In the genomic region with DNA sequence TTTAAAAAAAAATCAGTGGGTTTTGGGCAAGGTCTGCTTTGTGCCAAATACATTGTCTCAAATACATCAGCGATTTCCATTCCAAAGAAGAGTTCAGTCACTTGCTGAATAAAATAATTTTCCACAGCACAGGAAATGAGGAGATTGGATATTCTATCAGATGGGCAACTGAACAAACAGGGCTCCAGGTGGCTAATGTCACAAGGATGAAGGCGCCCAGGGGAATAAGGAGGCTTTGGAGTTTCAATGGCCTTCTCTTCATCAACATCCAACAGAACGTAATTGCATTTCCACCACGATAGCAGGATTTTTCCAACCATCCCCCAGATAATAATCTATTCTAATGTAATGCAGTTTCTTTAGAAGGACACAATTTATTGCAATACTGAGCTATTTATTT, we compare ENCODE assay signal across 12 cellular contexts.
"Had no signal": no experiment of that assay in that cellular context is flagged by ENCODE, and none has a peak within 500 bp of the region (broad histone marks: within the 10 kb centered on the region; RNA-seq: fewer than 3 reads in every experiment).

No MANE protein-coding gene starts in this region.

- H3K4me3 Mint-ChIP-seq: activated CD4-positive, alpha-beta T cell treated with anti-CD3 and anti-CD28 coated beads, Interleukin-2, amount 10 ng/mL, durations not matched to agents 24 days and 14 days; activated naive CD8-positive, alpha-beta T cell treated with anti-CD3 and anti-CD28 coated beads, Interleukin-2, amount 50 U/mL, for 24 hours; activated T-helper 1 cell treated with anti-CD3 and anti-CD28 coated beads, Interleukin-12 subunit alpha, Interleukin-12 subunit beta, Interleukin-2, Interleukin-4 antibody, amounts not matched to agents 30 ng/mL and 10 ng/mL and 1 ng/mL, durations not matched to agents 14 hours and 24 hours and 36 hours; memory B cell; type B pancreatic cell; WTC11 had no signal

- H3K27me3 Mint-ChIP-seq: activated CD4-positive, alpha-beta T cell treated with anti-CD3 and anti-CD28 coated beads, Interleukin-2, amount 10 ng/mL, durations not matched to agents 24 days and 14 days; activated naive CD8-positive, alpha-beta T cell treated with anti-CD3 and anti-CD28 coated beads, Interleukin-2, amount 50 U/mL, for 24 hours; memory B cell; type B pancreatic cell had no signal

- H3K4me1 Mint-ChIP-seq: activated CD4-positive, alpha-beta T cell treated with anti-CD3 and anti-CD28 coated beads, Interleukin-2, amount 10 ng/mL, durations not matched to agents 24 days and 14 days; memory B cell; WTC11 had no signal

- H3K9me3 Mint-ChIP-seq: activated CD4-positive, alpha-beta T cell treated with anti-CD3 and anti-CD28 coated beads, Interleukin-2, amount 10 ng/mL, durations not matched to agents 24 days and 14 days; activated naive CD8-positive, alpha-beta T cell treated with anti-CD3 and anti-CD28 coated beads, Interleukin-2, amount 50 U/mL, for 24 hours; activated T-helper 1 cell treated with anti-CD3 and anti-CD28 coated beads, Interleukin-12 subunit alpha, Interleukin-12 subunit beta, Interleukin-2, Interleukin-4 antibody, amounts not matched to agents 30 ng/mL and 10 ng/mL and 1 ng/mL, durations not matched to agents 14 hours and 24 hours and 36 hours; memory B cell; type B pancreatic cell; WTC11 had no signal

- H3K27ac Mint-ChIP-seq: activated CD4-positive, alpha-beta T cell treated with anti-CD3 and anti-CD28 coated beads, Interleukin-2, amount 10 ng/mL, durations not matched to agents 24 days and 14 days; activated naive CD8-positive, alpha-beta T cell treated with anti-CD3 and anti-CD28 coated beads, Interleukin-2, amount 50 U/mL, for 24 hours; activated T-helper 1 cell treated with anti-CD3 and anti-CD28 coated beads, Interleukin-12 subunit alpha, Interleukin-12 subunit beta, Interleukin-2, Interleukin-4 antibody, amounts not matched to agents 30 ng/mL and 10 ng/mL and 1 ng/mL, durations not matched to agents 14 hours and 24 hours and 36 hours; memory B cell; type B pancreatic cell; WTC11 had no signal

- DNase-seq: activated CD4-positive, alpha-beta T cell treated with anti-CD3 and anti-CD28 coated beads, Interleukin-2, amount 10 ng/mL, durations not matched to agents 24 days and 14 days; activated naive CD4-positive, alpha-beta T cell treated with Interleukin-2 at 50 U/mL for 16 hours; activated naive CD8-positive, alpha-beta T cell treated with anti-CD3 and anti-CD28 coated beads, Interleukin-2, amount 50 U/mL, for 24 hours; effector CD8-positive, alpha-beta T cell; left lung; stimulated activated CD4-positive, alpha-beta T cell treated with anti-CD3 and anti-CD28 coated beads, Interleukin-2, amount 100 ng/mL, for 48 hours; stimulated activated naive CD4-positive, alpha-beta T cell treated with Interleukin-2 at 50 U/mL for 16 hours had no signal

- ATAC-seq: activated naive CD8-positive, alpha-beta T cell treated with anti-CD3 and anti-CD28 coated beads, Interleukin-2, amount 50 U/mL, for 24 hours; gastroesophageal sphincter; left lung; WTC11 had no signal

- H3K36me3 Mint-ChIP-seq: memory B cell, type B pancreatic cell, WTC11 had no signal
